ENCODE assay signal across 22 cellular contexts in genomic region chr1:65011983-65012382, GRCh38. TPM values are rescaled to one million over a fixed set of nuclear protein-coding genes. Genes with fewer than 3 reads are reported as not detected.
DNase-seq lines count a peak whose midpoint lies in the region; ATAC-seq and TF ChIP-seq lines count a peak whose summit lies in the region.
"Had no signal": no experiment of that assay in that cellular context is flagged by ENCODE, and none has a peak within 500 bp of the region (broad histone marks: within the 10 kb centered on the region; RNA-seq: fewer than 3 reads in every experiment).

No MANE protein-coding gene starts in this region.

- H3K9me3 ChIP-seq in Loucy (ENCODE audit: insufficient read depth, low read depth, low read length) (no peaks in the 10 kb centered on the region), neutrophil (no peaks in the 10 kb centered on the region), mucosa of descending colon (no peaks in the 10 kb centered on the region)
- H3K9me3 ChIP-seq: colonic mucosa, pancreas, uterus had no signal

- H3K27me3 Mint-ChIP-seq in activated CD4-positive, alpha-beta T cell treated with anti-CD3 and anti-CD28 coated beads for 36 hours: no peaks in the 10 kb centered on the region
- no peaks in the 10 kb centered on the region for H3K27me3 Mint-ChIP-seq in activated T-helper 17 cell treated with anti-CD3 and anti-CD28 coated beads, Interleukin-2, amount 50 U/mL, for 72 hours
- no peaks in the 10 kb centered on the region for H3K27me3 Mint-ChIP-seq in mesothelial cell of epicardium (ENCODE audit: low read depth)
- H3K27me3 Mint-ChIP-seq: activated naive CD8-positive, alpha-beta T cell; brain; naive B cell had no signal

- H3K4me1 ChIP-seq in Loucy (ENCODE audit: insufficient read depth, low read length, poor library complexity, severe bottlenecking) (peaks cover 36% of the 10 kb centered on the region), neutrophil (ENCODE audit: control insufficient read depth in 1 of 2, insufficient read depth in 1 of 2, low read depth in 1 of 2, low read length in 1 of 2) (peaks cover 5 to 16% of the 10 kb centered on the region in 2 experiments), mucosa of descending colon (ENCODE audit: low read depth) (no peaks in the 10 kb centered on the region)
- H3K4me1 ChIP-seq: colonic mucosa, pancreas, uterus had no signal

- CTCF ChIA-PET in activated CD4-positive, alpha-beta T cell treated with anti-CD3 and anti-CD28 coated beads for 36 hours (lab: Charles Lee): interaction anchor here (0.7 to 1.5 kb wide), 4 partner anchors 9 to 45 kb away, joined by 3 to 6 read pairs (median 4); partner anchors contain the start of gene JAK1

- no peaks in the 10 kb centered on the region for H3K79me2 ChIP-seq in Loucy (ENCODE audit: insufficient read depth, low read length)
- H3K79me2 ChIP-seq: hepatocyte had no signal

- H3K36me3 Mint-ChIP-seq in activated CD4-positive, alpha-beta T cell treated with anti-CD3 and anti-CD28 coated beads for 36 hours (ENCODE audit: low read depth): peaks cover 5% of the 10 kb centered on the region
- H3K36me3 Mint-ChIP-seq in activated T-helper 17 cell treated with anti-CD3 and anti-CD28 coated beads, Interleukin-2, amount 50 U/mL, for 72 hours (ENCODE audit: low read depth): no peaks in the 10 kb centered on the region
- peaks cover 8% of the 10 kb centered on the region for H3K36me3 Mint-ChIP-seq in mesothelial cell of epicardium

- no peak for TF ChIP-seq CTCF in Loucy (conservative IDR thresholded peaks at IDR 0.05; ENCODE audit: low read length)
- TF ChIP-seq CTCF in neutrophil (IDR thresholded peaks at IDR 0.05): no peak
- TF ChIP-seq CTCF in mesothelial cell of epicardium (IDR thresholded peaks at IDR 0.05; ENCODE audit: unreplicated experiment): no peak
- TF ChIP-seq CTCF in mucosa of descending colon (IDR thresholded peaks at IDR 0.05): no peak

- no peaks in the 10 kb centered on the region for H4K20me1 ChIP-seq in Loucy (ENCODE audit: insufficient read depth, low read length, poor library complexity, severe bottlenecking)

- H3K9me2 ChIP-seq in Loucy (replicated peaks; ENCODE audit: low read depth, low read length): no peaks in the 10 kb centered on the region

- H3K27ac Mint-ChIP-seq in activated CD4-positive, alpha-beta T cell treated with anti-CD3 and anti-CD28 coated beads for 36 hours: peak overlapping the region; percentile 53
- peak overlapping the region; percentile 34 for H3K27ac Mint-ChIP-seq in activated T-helper 17 cell treated with anti-CD3 and anti-CD28 coated beads, Interleukin-2, amount 50 U/mL, for 72 hours
- no peak overlapping the region for H3K27ac Mint-ChIP-seq in mesothelial cell of epicardium
- H3K27ac Mint-ChIP-seq: brain had no signal

- H3K4me1 Mint-ChIP-seq in activated CD4-positive, alpha-beta T cell treated with anti-CD3 and anti-CD28 coated beads for 36 hours: peaks cover 28% of the 10 kb centered on the region
- peaks cover 21% of the 10 kb centered on the region for H3K4me1 Mint-ChIP-seq in activated T-helper 17 cell treated with anti-CD3 and anti-CD28 coated beads, Interleukin-2, amount 50 U/mL, for 72 hours
- no peaks in the 10 kb centered on the region for H3K4me1 Mint-ChIP-seq in mesothelial cell of epicardium
- H3K4me1 Mint-ChIP-seq: brain had no signal

- intact Hi-C loops in activated CD4-positive, alpha-beta T cell treated with anti-CD3 and anti-CD28 coated beads for 36 hours (cut with DNase I, micrococcal nuclease): no loop called here
- intact Hi-C loops in mucosa of descending colon (cut with DNase I, micrococcal nuclease): no loop called here

- H3K4me3 Mint-ChIP-seq in activated CD4-positive, alpha-beta T cell treated with anti-CD3 and anti-CD28 coated beads for 36 hours: no peak overlapping the region
- H3K4me3 Mint-ChIP-seq in activated T-helper 17 cell treated with anti-CD3 and anti-CD28 coated beads, Interleukin-2, amount 50 U/mL, for 72 hours: peak overlapping the region; percentile 2
- no peak overlapping the region for H3K4me3 Mint-ChIP-seq in mesothelial cell of epicardium
- H3K4me3 Mint-ChIP-seq: activated naive CD8-positive, alpha-beta T cell; brain; naive B cell had no signal

- peaks cover 3% of the 10 kb centered on the region; the same call in 1 of the 2 replicates for H3F3A ChIP-seq in Loucy (ENCODE audit: low read depth)

- peaks cover 3% of the 10 kb centered on the region for H3K9me3 Mint-ChIP-seq in activated CD4-positive, alpha-beta T cell treated with anti-CD3 and anti-CD28 coated beads for 36 hours (ENCODE audit: low read depth)
- no peaks in the 10 kb centered on the region for H3K9me3 Mint-ChIP-seq in activated T-helper 17 cell treated with anti-CD3 and anti-CD28 coated beads, Interleukin-2, amount 50 U/mL, for 72 hours
- H3K9me3 Mint-ChIP-seq in mesothelial cell of epicardium: peaks cover 22% of the 10 kb centered on the region

- POLR2A ChIA-PET in activated CD4-positive, alpha-beta T cell treated with anti-CD3 and anti-CD28 coated beads for 36 hours (lab: Charles Lee): no interaction called here

- H3K9ac ChIP-seq in Loucy (ENCODE audit: low read depth, low read length, poor library complexity, severe bottlenecking): no peak overlapping the region

- peak overlapping the region; percentile 11; the same call in 1 of the 2 replicates for H2AFZ ChIP-seq in Loucy (ENCODE audit: low read length)
- H2AFZ ChIP-seq: hepatocyte, PC-9 had no signal

- H3K4me2 ChIP-seq in Loucy (ENCODE audit: low read depth, low read length, poor library complexity, severe bottlenecking): peak overlapping the region; percentile 21
- H3K4me2 ChIP-seq: hepatocyte, PC-9 had no signal

- H3K27me3 ChIP-seq in Loucy (ENCODE audit: insufficient read depth, low read length, poor library complexity, severe bottlenecking): no peaks in the 10 kb centered on the region
- H3K27me3 ChIP-seq in neutrophil: no peaks in the 10 kb centered on the region
- H3K27me3 ChIP-seq: colonic mucosa, hepatocyte, pancreas, uterus had no signal

- no peaks in the 10 kb centered on the region for H3K36me3 ChIP-seq in Loucy (ENCODE audit: insufficient read depth, low read length)
- no peaks in the 10 kb centered on the region for H3K36me3 ChIP-seq in neutrophil
- no peaks in the 10 kb centered on the region for H3K36me3 ChIP-seq in mucosa of descending colon (ENCODE audit: low read depth)
- H3K36me3 ChIP-seq: colonic mucosa, pancreas, uterus had no signal

- no peak for DNase-seq in activated CD4-positive, alpha-beta T cell treated with anti-CD3 and anti-CD28 coated beads for 36 hours
- no peak for DNase-seq in activated CD4-positive, alpha-beta T cell treated with anti-CD3 and anti-CD28 coated beads for 1 hour
- DNase-seq in mesothelial cell of epicardium (ENCODE audit: low spot score in 2 of 2, unreplicated experiment in 2 of 2) (no peak), mucosa of descending colon (no peak)
- DNase-seq: colonic mucosa; islet precursor cell; mammary epithelial cell; naive B cell; NCI-H1436; NCI-H774; pancreas; PC-9; stimulated activated CD4-positive, alpha-beta T cell treated with anti-CD3 and anti-CD28 coated beads, Interleukin-2, amount 100 ng/mL, for 24 hours; T-helper 2 cell; uterus had no signal

- peak; percentile 21 for ATAC-seq in activated CD4-positive, alpha-beta T cell treated with anti-CD3 and anti-CD28 coated beads for 36 hours
- peak; percentile 76 for ATAC-seq in activated T-helper 17 cell treated with anti-CD3 and anti-CD28 coated beads, Interleukin-2, amount 50 U/mL, for 72 hours (replicated peaks)
- no peak for ATAC-seq in HG02678 (IDR thresholded peaks at IDR 0.05; ENCODE audit: unreplicated experiment)
- ATAC-seq in mucosa of descending colon: no peak
- ATAC-seq: pancreas had no signal

- peak overlapping the region; percentile 43 for H3K27ac ChIP-seq in neutrophil
- H3K27ac ChIP-seq: colonic mucosa, hepatocyte, pancreas, PC-9, uterus had no signal

- no peak overlapping the region for H3K4me3 ChIP-seq in Loucy (ENCODE audit: low read length, poor library complexity, severe bottlenecking)
- no peak overlapping the region for H3K4me3 ChIP-seq in neutrophil (ENCODE audit: low read depth in 1 of 2, low read length in 1 of 2)
- no peak overlapping the region for H3K4me3 ChIP-seq in mucosa of descending colon
- H3K4me3 ChIP-seq: colonic mucosa, hepatocyte, pancreas, PC-9, uterus had no signal

RNA-seq across cellular contexts. Expression of gene JAK1, which starts 45.6 kb away (rescaled TPM):
- 100 to 1,000 TPM; 100 to 114 TPM for total RNA-seq in activated CD4-positive, alpha-beta T cell treated with anti-CD3 and anti-CD28 coated beads for 36 hours
- 100 to 1,000 TPM; 123 to 142 TPM for total RNA-seq in activated T-helper 17 cell treated with anti-CD3 and anti-CD28 coated beads, Interleukin-2, amount 50 U/mL, for 72 hours
- total RNA-seq in mesothelial cell of epicardium (62.0 to 65.1 TPM (median 63.2 TPM) in 3 replicates), mucosa of descending colon (100 to 1,000 TPM in 2 of 3 donors, 10 to 100 TPM in 1; 97.1 to 132 (median 103) TPM)

Comparison
In these comparisons a context has a peak if more than half of its experiments do, and no peak if none do; other contexts are left out.
1. ATAC-seq: peak in activated CD4-positive, alpha-beta T cell treated with anti-CD3 and anti-CD28 coated beads for 36 hours (single experiment) and activated T-helper 17 cell treated with anti-CD3 and anti-CD28 coated beads, Interleukin-2, amount 50 U/mL, for 72 hours (single experiment); none in HG02678 (single experiment) and mucosa of descending colon (single experiment).